1 cellular context compared by ENCODE assay signal in the genomic region with DNA sequence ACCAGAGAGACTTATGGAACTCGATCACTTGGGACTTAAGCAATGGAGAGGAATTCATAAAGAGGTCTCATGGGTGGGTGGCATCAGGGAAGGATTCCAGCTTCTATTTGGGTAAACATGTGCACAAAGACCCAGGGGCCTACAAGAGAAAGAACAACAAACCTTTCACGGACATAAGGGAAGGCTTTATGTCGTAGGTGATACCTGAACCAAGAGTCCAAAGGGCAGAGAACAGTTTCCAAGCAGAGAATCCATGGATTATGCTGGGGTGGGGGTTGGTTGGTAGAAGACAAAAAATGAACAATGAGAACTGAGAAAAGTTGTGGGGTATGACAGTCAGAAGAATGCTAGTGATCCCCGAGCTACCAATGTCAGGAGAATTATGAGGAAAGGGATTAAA.
TF ChIP-seq lines count a peak whose summit lies in the region.

No MANE protein-coding gene starts in this region.

TF ChIP-seq in HepG2, 621 proteins besides CTCF, POLR2A, EP300 and RAD21 (continued from another document):
- TF ChIP-seq, protein P1, sequence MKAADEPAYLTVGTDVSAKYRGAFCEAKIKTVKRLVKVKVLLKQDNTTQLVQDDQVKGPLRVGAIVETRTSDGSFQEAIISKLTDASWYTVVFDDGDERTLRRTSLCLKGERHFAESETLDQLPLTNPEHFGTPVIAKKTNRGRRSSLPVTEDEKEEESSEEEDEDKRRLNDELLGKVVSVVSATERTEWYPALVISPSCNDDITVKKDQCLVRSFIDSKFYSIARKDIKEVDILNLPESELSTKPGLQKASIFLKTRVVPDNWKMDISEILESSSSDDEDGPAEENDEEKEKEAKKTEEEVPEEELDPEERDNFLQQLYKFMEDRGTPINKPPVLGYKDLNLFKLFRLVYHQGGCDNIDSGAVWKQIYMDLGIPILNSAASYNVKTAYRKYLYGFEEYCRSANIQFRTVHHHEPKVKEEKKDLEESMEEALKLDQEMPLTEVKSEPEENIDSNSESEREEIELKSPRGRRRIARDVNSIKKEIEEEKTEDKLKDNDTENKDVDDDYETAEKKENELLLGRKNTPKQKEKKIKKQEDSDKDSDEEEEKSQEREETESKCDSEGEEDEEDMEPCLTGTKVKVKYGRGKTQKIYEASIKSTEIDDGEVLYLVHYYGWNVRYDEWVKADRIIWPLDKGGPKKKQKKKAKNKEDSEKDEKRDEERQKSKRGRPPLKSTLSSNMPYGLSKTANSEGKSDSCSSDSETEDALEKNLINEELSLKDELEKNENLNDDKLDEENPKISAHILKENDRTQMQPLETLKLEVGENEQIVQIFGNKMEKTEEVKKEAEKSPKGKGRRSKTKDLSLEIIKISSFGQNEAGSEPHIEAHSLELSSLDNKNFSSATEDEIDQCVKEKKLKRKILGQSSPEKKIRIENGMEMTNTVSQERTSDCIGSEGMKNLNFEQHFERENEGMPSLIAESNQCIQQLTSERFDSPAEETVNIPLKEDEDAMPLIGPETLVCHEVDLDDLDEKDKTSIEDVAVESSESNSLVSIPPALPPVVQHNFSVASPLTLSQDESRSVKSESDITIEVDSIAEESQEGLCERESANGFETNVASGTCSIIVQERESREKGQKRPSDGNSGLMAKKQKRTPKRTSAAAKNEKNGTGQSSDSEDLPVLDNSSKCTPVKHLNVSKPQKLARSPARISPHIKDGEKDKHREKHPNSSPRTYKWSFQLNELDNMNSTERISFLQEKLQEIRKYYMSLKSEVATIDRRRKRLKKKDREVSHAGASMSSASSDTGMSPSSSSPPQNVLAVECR (CRISPR knock-in tag; IDR thresholded peaks at IDR 0.05; ENCODE audit: borderline replicate concordance): no peak
- TF ChIP-seq, protein P2, sequence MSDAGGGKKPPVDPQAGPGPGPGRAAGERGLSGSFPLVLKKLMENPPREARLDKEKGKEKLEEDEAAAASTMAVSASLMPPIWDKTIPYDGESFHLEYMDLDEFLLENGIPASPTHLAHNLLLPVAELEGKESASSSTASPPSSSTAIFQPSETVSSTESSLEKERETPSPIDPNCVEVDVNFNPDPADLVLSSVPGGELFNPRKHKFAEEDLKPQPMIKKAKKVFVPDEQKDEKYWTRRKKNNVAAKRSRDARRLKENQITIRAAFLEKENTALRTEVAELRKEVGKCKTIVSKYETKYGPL (CRISPR knock-in tag; IDR thresholded peaks at IDR 0.05): no peak
- no peak for TF ChIP-seq ZNF335 (CRISPR knock-in tag; IDR thresholded peaks at IDR 0.05)
- TF ChIP-seq SOX5 (CRISPR knock-in tag; IDR thresholded peaks at IDR 0.05; ENCODE audit: borderline replicate concordance): peak; percentile 39; the same call in 1 of the 2 replicates
- TF ChIP-seq ZNF883 (CRISPR knock-in tag; IDR thresholded peaks at IDR 0.05; ENCODE audit: not compliant biosample characterization): no peak
- no peak for TF ChIP-seq ZNF720 (CRISPR knock-in tag; IDR thresholded peaks at IDR 0.05)
- TF ChIP-seq GATAD2A (CRISPR knock-in tag; IDR thresholded peaks at IDR 0.05): peak; percentile 35; the same call in 1 of the 2 replicates
- TF ChIP-seq ARHGAP35 (CRISPR knock-in tag; IDR thresholded peaks at IDR 0.05; ENCODE audit: borderline replicate concordance): no peak
- TF ChIP-seq, protein P3, sequence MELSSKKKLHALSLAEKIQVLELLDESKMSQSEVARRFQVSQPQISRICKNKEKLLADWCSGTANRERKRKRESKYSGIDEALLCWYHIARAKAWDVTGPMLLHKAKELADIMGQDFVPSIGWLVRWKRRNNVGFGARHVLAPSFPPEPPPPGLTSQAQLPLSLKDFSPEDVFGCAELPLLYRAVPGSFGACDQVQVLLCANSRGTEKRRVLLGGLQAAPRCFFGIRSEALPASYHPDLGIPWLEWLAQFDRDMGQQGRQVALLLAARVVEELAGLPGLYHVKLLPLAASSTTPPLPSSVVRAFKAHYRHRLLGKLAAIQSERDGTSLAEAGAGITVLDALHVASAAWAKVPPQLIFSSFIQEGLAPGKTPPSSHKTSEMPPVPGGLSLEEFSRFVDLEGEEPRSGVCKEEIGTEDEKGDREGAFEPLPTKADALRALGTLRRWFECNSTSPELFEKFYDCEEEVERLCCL (CRISPR knock-in tag; IDR thresholded peaks at IDR 0.05; ENCODE audit: borderline replicate concordance): no peak
- TF ChIP-seq KAT7 (CRISPR knock-in tag; IDR thresholded peaks at IDR 0.05; ENCODE audit: borderline replicate concordance): no peak
- TF ChIP-seq BRD4 (CRISPR knock-in tag; IDR thresholded peaks at IDR 0.05): no peak
- no peak for TF ChIP-seq EEA1 (CRISPR knock-in tag; IDR thresholded peaks at IDR 0.05; ENCODE audit: borderline replicate concordance)
- TF ChIP-seq KLF12 (CRISPR knock-in tag; IDR thresholded peaks at IDR 0.05; ENCODE audit: borderline replicate concordance): no peak
- TF ChIP-seq ZNF644 (CRISPR knock-in tag; IDR thresholded peaks at IDR 0.05; ENCODE audit: low read depth): no peak
- TF ChIP-seq, protein P4, sequence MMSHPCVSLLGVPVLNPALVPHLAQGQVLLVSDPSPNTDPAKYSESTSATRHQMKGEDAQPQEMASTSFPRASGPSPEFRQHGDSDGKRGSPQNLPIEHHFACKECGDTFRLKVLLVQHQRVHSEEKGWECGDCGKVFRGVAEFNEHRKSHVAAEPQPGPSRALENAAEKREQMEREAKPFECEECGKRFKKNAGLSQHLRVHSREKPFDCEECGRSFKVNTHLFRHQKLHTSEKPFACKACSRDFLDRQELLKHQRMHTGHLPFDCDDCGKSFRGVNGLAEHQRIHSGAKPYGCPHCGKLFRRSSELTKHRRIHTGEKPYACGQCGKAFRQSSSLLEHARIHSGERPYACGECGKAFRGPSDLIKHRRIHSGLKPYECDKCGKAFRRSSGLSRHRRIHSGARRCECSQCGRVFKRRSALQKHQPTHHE (CRISPR knock-in tag; IDR thresholded peaks at IDR 0.05; ENCODE audit: borderline replicate concordance): no peak
- TF ChIP-seq, protein P5, sequence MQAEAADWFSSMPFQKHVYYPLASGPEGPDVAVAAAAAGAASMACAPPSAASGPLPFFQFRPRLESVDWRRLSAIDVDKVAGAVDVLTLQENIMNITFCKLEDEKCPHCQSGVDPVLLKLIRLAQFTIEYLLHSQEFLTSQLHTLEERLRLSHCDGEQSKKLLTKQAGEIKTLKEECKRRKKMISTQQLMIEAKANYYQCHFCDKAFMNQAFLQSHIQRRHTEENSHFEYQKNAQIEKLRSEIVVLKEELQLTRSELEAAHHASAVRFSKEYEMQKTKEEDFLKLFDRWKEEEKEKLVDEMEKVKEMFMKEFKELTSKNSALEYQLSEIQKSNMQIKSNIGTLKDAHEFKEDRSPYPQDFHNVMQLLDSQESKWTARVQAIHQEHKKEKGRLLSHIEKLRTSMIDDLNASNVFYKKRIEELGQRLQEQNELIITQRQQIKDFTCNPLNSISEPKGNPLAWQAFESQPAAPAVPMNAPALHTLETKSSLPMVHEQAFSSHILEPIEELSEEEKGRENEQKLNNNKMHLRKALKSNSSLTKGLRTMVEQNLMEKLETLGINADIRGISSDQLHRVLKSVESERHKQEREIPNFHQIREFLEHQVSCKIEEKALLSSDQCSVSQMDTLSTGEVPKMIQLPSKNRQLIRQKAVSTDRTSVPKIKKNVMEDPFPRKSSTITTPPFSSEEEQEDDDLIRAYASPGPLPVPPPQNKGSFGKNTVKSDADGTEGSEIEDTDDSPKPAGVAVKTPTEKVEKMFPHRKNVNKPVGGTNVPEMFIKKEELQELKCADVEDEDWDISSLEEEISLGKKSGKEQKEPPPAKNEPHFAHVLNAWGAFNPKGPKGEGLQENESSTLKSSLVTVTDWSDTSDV (CRISPR knock-in tag; IDR thresholded peaks at IDR 0.05): no peak
- no peak for TF ChIP-seq FLYWCH1 (CRISPR knock-in tag; IDR thresholded peaks at IDR 0.05)
- TF ChIP-seq, protein P6, sequence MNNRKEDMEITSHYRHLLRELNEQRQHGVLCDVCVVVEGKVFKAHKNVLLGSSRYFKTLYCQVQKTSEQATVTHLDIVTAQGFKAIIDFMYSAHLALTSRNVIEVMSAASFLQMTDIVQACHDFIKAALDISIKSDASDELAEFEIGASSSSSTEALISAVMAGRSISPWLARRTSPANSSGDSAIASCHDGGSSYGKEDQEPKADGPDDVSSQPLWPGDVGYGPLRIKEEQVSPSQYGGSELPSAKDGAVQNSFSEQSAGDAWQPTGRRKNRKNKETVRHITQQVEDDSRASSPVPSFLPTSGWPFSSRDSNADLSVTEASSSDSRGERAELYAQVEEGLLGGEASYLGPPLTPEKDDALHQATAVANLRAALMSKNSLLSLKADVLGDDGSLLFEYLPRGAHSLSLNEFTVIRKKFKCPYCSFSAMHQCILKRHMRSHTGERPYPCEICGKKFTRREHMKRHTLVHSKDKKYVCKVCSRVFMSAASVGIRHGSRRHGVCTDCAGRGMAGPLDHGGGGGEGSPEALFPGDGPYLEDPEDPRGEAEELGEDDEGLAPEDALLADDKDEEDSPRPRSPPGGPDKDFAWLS (CRISPR knock-in tag; IDR thresholded peaks at IDR 0.05; ENCODE audit: borderline replicate concordance): no peak
- no peak for TF ChIP-seq ETV5 (CRISPR knock-in tag; IDR thresholded peaks at IDR 0.05; ENCODE audit: borderline replicate concordance)
- no peak for TF ChIP-seq HDAC2 (CRISPR knock-in tag; IDR thresholded peaks at IDR 0.05)
- TF ChIP-seq ATRX (CRISPR knock-in tag; IDR thresholded peaks at IDR 0.05; ENCODE audit: borderline replicate concordance): no peak
- TF ChIP-seq SMAD9 (CRISPR knock-in tag; IDR thresholded peaks at IDR 0.05): no peak
- TF ChIP-seq, protein P7, sequence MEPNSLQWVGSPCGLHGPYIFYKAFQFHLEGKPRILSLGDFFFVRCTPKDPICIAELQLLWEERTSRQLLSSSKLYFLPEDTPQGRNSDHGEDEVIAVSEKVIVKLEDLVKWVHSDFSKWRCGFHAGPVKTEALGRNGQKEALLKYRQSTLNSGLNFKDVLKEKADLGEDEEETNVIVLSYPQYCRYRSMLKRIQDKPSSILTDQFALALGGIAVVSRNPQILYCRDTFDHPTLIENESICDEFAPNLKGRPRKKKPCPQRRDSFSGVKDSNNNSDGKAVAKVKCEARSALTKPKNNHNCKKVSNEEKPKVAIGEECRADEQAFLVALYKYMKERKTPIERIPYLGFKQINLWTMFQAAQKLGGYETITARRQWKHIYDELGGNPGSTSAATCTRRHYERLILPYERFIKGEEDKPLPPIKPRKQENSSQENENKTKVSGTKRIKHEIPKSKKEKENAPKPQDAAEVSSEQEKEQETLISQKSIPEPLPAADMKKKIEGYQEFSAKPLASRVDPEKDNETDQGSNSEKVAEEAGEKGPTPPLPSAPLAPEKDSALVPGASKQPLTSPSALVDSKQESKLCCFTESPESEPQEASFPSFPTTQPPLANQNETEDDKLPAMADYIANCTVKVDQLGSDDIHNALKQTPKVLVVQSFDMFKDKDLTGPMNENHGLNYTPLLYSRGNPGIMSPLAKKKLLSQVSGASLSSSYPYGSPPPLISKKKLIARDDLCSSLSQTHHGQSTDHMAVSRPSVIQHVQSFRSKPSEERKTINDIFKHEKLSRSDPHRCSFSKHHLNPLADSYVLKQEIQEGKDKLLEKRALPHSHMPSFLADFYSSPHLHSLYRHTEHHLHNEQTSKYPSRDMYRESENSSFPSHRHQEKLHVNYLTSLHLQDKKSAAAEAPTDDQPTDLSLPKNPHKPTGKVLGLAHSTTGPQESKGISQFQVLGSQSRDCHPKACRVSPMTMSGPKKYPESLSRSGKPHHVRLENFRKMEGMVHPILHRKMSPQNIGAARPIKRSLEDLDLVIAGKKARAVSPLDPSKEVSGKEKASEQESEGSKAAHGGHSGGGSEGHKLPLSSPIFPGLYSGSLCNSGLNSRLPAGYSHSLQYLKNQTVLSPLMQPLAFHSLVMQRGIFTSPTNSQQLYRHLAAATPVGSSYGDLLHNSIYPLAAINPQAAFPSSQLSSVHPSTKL (CRISPR knock-in tag; IDR thresholded peaks at IDR 0.05): peak; percentile 42
- no peak for TF ChIP-seq ZMYM4 (CRISPR knock-in tag; IDR thresholded peaks at IDR 0.05)
- TF ChIP-seq MZF1 (CRISPR knock-in tag; IDR thresholded peaks at IDR 0.05; ENCODE audit: borderline replicate concordance): no peak
- TF ChIP-seq FOXP1 (IDR thresholded peaks at IDR 0.05): no peak
- 0 out of 2 replicates have a peak, but pooled peaks have one; percentile 33 for TF ChIP-seq FOXP1 (CRISPR knock-in tag; IDR thresholded peaks at IDR 0.05)
- TF ChIP-seq, protein P8, sequence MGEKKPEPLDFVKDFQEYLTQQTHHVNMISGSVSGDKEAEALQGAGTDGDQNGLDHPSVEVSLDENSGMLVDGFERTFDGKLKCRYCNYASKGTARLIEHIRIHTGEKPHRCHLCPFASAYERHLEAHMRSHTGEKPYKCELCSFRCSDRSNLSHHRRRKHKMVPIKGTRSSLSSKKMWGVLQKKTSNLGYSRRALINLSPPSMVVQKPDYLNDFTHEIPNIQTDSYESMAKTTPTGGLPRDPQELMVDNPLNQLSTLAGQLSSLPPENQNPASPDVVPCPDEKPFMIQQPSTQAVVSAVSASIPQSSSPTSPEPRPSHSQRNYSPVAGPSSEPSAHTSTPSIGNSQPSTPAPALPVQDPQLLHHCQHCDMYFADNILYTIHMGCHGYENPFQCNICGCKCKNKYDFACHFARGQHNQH (CRISPR knock-in tag; IDR thresholded peaks at IDR 0.05): no peak
- no peak for TF ChIP-seq ZNF225 (CRISPR knock-in tag; IDR thresholded peaks at IDR 0.05)
- no peak for TF ChIP-seq HMGA1 (CRISPR knock-in tag; conservative IDR thresholded peaks at IDR 0.05)
- no peak for TF ChIP-seq ZBTB7A (CRISPR knock-in tag; IDR thresholded peaks at IDR 0.05)
- TF ChIP-seq, protein P9, sequence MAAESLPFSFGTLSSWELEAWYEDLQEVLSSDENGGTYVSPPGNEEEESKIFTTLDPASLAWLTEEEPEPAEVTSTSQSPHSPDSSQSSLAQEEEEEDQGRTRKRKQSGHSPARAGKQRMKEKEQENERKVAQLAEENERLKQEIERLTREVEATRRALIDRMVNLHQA (CRISPR knock-in tag; IDR thresholded peaks at IDR 0.05): no peak
